In the genomic region with DNA sequence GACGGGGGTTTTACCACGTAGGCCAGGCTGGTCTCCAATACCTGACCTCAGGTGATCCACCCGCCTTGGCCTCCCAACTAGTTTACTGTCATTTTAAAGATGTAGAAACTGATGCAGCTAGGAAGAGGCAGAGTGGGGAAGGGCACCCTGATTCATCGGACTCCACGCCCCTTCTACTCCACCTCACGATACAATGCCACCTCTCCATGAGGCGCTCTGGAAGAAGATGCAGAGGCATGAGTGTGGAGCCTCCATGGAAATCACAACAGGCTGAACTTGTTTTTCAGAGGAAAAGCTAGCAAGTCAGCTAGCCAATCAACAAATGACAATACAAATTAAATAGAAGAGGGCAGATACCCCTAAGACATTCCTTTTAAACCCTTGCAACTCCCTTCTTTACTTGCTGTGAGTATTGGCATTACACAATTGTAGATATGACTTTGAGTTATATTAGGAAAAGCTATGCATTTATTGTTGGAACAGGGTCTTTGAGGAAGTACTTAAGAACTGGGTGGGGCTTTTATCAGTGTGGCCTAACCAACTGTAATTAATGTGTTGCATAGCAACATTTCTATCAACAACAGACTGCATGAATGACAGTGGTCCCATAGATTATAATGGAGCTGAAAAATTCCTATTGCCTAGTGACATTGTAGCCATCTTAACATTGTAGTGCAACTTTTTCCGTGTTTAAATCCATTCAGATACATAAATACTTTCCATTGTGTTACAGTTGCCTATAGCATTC, we compare ENCODE assay signal across 19 cellular contexts.
DNase-seq lines count a peak whose midpoint lies in the region; TF ChIP-seq lines count a peak whose summit lies in the region.
"Had no signal": no experiment of that assay in that cellular context is flagged by ENCODE, and none has a peak within 500 bp of the region (broad histone marks: within the 10 kb centered on the region; RNA-seq: fewer than 3 reads in every experiment).

No MANE protein-coding gene starts in this region.

- TF ChIP-seq CTCF in epithelial cell of esophagus (IDR thresholded peaks at IDR 0.05; ENCODE audit: insufficient read depth, low read depth, low read length, missing control alignments) (no peak), foreskin fibroblast (IDR thresholded peaks at IDR 0.05; ENCODE audit: low read depth, low read length) (no peak)

- DNase-seq in SIG-M5 treated with dmso at 0.1 percent for 504 hours (lab: John Stamatoyannopoulos, UW; ENCODE audit: unreplicated experiment) (peak; percentile 50), SIG-M5 (lab: John Stamatoyannopoulos, UW) (no peak), OCI-M1 (lab: John Stamatoyannopoulos, UW) (peak; percentile 85), epithelial cell of esophagus (ENCODE audit: low read depth) (peak; percentile 60), UCSD-AML1 (lab: John Stamatoyannopoulos, UW; ENCODE audit: unreplicated experiment) (no peak), GDM1 (lab: John Stamatoyannopoulos, UW) (no peak), foreskin fibroblast (no peak)
- DNase-seq in activated CD4-positive, alpha-beta T cell treated with anti-CD3 and anti-CD28 coated beads, Interleukin-2, amount 50 U/mL, for 4 hours = no peak
- DNase-seq: activated CD4-positive, alpha-beta T cell treated with anti-CD3 and anti-CD28 coated beads, Interleukin-2, amount 10 ng/mL, durations not matched to agents 7 days and 5 days; activated CD8-positive, alpha-beta memory T cell treated with anti-CD3 and anti-CD28 coated beads, Interleukin-2, amount 50 U/mL, for 48 hours; activated gamma-delta T cell treated with Interleukin-2 at 50 U/mL for 16 hours; adrenal gland; foreskin melanocyte; NCI-H1930; NCI-H524; stimulated activated CD4-positive, alpha-beta T cell treated with anti-CD3 and anti-CD28 coated beads, Interleukin-4, amount 100 ng/mL, for 1 hour had no signal

- H3K4me3 ChIP-seq in epithelial cell of esophagus (ENCODE audit: low read length) (no peak overlapping the region), foreskin fibroblast (ENCODE audit: low read depth in 1 of 2, low read length in 2 of 2) (no peak overlapping the region)
- H3K4me3 ChIP-seq: adrenal gland; BLaER1 treated with 17β-estradiol and CSF1 and Interleukin-3, amounts not matched to agents 10 nM and 100 nM; breast epithelium; smooth muscle cell had no signal

Comparison
In these comparisons a context has a peak if more than half of its experiments do, and no peak if none do; other contexts are left out.
1. DNase-seq: peak in SIG-M5 treated with dmso at 0.1 percent for 504 hours (single experiment), OCI-M1 (single experiment) and epithelial cell of esophagus (single experiment); none in SIG-M5 (single experiment), UCSD-AML1 (single experiment), activated CD4-positive, alpha-beta T cell treated with anti-CD3 and anti-CD28 coated beads, Interleukin-2, amount 50 U/mL, for 4 hours (0 of 2), GDM1 (single experiment) and foreskin fibroblast (0 of 2).